1 cellular context compared by ENCODE assay signal in the genomic region with DNA sequence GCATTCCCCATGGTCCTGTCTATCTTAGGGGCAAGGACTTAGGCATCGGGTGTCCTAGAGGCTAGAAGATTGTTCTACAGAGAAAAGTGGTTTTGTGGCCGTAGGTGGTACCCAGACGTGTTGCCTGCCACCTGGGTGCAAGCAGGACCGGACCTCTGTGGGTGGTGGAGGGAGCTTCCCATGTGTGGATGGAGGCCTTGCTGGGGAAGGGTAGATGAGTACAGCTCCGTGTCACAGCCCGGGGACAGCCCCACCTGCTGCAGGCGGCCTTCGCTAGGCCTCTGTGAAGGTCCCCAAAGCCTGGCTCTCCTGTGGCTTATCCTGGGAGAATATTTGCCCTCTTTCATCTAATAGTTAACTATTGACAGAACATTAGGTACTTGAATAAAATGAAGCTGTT.
TF ChIP-seq lines count a peak whose summit lies in the region.

No MANE protein-coding gene starts in this region.

TF ChIP-seq in GM23338, 12 proteins besides CTCF, POLR2A, EP300 and RAD21 (continued from another document):
- TF ChIP-seq, protein P1, sequence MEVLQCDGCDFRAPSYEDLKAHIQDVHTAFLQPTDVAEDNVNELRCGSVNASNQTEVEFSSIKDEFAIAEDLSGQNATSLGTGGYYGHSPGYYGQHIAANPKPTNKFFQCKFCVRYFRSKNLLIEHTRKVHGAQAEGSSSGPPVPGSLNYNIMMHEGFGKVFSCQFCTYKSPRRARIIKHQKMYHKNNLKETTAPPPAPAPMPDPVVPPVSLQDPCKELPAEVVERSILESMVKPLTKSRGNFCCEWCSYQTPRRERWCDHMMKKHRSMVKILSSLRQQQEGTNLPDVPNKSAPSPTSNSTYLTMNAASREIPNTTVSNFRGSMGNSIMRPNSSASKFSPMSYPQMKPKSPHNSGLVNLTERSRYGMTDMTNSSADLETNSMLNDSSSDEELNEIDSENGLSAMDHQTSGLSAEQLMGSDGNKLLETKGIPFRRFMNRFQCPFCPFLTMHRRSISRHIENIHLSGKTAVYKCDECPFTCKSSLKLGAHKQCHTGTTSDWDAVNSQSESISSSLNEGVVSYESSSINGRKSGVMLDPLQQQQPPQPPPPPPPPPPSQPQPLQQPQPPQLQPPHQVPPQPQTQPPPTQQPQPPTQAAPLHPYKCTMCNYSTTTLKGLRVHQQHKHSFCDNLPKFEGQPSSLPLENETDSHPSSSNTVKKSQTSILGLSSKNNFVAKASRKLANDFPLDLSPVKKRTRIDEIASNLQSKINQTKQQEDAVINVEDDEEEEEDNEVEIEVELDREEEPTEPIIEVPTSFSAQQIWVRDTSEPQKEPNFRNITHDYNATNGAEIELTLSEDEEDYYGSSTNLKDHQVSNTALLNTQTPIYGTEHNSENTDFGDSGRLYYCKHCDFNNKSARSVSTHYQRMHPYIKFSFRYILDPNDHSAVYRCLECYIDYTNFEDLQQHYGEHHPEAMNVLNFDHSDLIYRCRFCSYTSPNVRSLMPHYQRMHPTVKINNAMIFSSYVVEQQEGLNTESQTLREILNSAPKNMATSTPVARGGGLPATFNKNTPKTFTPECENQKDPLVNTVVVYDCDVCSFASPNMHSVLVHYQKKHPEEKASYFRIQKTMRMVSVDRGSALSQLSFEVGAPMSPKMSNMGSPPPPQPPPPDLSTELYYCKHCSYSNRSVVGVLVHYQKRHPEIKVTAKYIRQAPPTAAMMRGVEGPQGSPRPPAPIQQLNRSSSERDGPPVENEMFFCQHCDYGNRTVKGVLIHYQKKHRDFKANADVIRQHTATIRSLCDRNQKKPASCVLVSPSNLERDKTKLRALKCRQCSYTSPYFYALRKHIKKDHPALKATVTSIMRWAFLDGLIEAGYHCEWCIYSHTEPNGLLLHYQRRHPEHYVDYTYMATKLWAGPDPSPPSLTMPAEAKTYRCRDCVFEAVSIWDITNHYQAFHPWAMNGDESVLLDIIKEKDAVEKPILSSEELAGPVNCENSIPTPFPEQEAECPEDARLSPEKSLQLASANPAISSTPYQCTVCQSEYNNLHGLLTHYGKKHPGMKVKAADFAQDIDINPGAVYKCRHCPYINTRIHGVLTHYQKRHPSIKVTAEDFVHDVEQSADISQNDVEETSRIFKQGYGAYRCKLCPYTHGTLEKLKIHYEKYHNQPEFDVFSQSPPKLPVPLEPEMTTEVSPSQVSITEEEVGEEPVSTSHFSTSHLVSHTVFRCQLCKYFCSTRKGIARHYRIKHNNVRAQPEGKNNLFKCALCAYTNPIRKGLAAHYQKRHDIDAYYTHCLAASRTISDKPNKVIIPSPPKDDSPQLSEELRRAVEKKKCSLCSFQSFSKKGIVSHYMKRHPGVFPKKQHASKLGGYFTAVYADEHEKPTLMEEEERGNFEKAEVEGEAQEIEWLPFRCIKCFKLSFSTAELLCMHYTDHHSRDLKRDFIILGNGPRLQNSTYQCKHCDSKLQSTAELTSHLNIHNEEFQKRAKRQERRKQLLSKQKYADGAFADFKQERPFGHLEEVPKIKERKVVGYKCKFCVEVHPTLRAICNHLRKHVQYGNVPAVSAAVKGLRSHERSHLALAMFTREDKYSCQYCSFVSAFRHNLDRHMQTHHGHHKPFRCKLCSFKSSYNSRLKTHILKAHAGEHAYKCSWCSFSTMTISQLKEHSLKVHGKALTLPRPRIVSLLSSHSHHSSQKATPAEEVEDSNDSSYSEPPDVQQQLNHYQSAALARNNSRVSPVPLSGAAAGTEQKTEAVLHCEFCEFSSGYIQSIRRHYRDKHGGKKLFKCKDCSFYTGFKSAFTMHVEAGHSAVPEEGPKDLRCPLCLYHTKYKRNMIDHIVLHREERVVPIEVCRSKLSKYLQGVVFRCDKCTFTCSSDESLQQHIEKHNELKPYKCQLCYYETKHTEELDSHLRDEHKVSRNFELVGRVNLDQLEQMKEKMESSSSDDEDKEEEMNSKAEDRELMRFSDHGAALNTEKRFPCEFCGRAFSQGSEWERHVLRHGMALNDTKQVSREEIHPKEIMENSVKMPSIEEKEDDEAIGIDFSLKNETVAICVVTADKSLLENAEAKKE (CRISPR knock-in tag; IDR thresholded peaks at IDR 0.05): no peak
- TF ChIP-seq ZNF331 (CRISPR knock-in tag; IDR thresholded peaks at IDR 0.05; ENCODE audit: low read depth): no peak
- TF ChIP-seq, protein P2, sequence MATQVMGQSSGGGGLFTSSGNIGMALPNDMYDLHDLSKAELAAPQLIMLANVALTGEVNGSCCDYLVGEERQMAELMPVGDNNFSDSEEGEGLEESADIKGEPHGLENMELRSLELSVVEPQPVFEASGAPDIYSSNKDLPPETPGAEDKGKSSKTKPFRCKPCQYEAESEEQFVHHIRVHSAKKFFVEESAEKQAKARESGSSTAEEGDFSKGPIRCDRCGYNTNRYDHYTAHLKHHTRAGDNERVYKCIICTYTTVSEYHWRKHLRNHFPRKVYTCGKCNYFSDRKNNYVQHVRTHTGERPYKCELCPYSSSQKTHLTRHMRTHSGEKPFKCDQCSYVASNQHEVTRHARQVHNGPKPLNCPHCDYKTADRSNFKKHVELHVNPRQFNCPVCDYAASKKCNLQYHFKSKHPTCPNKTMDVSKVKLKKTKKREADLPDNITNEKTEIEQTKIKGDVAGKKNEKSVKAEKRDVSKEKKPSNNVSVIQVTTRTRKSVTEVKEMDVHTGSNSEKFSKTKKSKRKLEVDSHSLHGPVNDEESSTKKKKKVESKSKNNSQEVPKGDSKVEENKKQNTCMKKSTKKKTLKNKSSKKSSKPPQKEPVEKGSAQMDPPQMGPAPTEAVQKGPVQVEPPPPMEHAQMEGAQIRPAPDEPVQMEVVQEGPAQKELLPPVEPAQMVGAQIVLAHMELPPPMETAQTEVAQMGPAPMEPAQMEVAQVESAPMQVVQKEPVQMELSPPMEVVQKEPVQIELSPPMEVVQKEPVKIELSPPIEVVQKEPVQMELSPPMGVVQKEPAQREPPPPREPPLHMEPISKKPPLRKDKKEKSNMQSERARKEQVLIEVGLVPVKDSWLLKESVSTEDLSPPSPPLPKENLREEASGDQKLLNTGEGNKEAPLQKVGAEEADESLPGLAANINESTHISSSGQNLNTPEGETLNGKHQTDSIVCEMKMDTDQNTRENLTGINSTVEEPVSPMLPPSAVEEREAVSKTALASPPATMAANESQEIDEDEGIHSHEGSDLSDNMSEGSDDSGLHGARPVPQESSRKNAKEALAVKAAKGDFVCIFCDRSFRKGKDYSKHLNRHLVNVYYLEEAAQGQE (IDR thresholded peaks at IDR 0.05; ENCODE audit: unreplicated experiment): no peak
- TF ChIP-seq, protein P3, sequence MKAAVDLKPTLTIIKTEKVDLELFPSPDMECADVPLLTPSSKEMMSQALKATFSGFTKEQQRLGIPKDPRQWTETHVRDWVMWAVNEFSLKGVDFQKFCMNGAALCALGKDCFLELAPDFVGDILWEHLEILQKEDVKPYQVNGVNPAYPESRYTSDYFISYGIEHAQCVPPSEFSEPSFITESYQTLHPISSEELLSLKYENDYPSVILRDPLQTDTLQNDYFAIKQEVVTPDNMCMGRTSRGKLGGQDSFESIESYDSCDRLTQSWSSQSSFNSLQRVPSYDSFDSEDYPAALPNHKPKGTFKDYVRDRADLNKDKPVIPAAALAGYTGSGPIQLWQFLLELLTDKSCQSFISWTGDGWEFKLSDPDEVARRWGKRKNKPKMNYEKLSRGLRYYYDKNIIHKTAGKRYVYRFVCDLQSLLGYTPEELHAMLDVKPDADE (IDR thresholded peaks at IDR 0.05): no peak
- no peak for TF ChIP-seq STAT1 (IDR thresholded peaks at IDR 0.05; ENCODE audit: unreplicated experiment)
- no peak for TF ChIP-seq JUNB (IDR thresholded peaks at IDR 0.05; ENCODE audit: unreplicated experiment)
- no peak for TF ChIP-seq POLR2AphosphoS5 (IDR thresholded peaks at IDR 0.05; ENCODE audit: low read depth)
- no peak for TF ChIP-seq NANOG (IDR thresholded peaks at IDR 0.05; ENCODE audit: borderline replicate concordance)
- TF ChIP-seq EZH2 (IDR thresholded peaks at IDR 0.05; ENCODE audit: low read depth, unreplicated experiment): no peak
- TF ChIP-seq EZH2phosphoT487 (IDR thresholded peaks at IDR 0.05; ENCODE audit: unreplicated experiment): no peak
TF ChIP-seq in GM23338: peak in this region for 0.
